In the genomic region with DNA sequence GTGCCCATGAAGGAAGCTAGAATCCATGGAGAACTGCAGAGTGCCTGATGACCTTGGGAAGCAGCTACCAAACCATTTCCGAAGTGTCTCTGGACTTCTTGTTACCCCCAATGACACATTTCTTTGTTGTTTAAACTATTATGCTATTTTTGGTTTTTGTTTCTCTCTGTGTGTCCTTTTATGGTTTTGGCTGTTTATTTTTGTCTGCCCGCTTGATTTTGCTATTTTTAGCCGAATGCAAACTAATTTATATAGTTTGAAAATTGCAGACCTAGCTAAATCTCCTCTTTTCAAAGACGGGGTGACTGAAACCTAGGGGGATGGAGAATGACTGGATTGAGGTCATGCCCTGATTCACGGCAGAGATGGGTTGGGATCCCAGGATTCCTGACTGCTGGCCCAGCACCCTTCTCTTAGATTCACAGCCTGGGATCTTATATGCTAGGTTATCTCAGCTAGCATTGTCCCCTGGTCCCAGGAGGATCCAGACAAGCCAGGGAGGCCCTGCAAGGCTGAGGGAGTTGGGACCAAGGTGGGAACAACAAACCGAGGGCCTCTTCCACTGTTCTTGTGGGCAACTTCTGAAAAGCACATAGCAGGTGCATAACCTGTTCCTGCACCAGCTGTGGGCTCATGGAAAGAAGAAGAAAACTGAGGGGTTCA, we compare ENCODE assay signal across 22 cellular contexts.
DNase-seq lines count a peak whose midpoint lies in the region; ATAC-seq and TF ChIP-seq lines count a peak whose summit lies in the region.
"Had no signal": no experiment of that assay in that cellular context is flagged by ENCODE, and none has a peak within 500 bp of the region (broad histone marks: within the 10 kb centered on the region; RNA-seq: fewer than 3 reads in every experiment).

No MANE protein-coding gene starts in this region.

- H3K4me3 Mint-ChIP-seq in T-helper 17 cell: no peak overlapping the region
- H3K4me3 Mint-ChIP-seq in CD14-positive monocyte: no peak overlapping the region
- H3K4me3 Mint-ChIP-seq: activated CD4-positive, alpha-beta T cell treated with anti-CD3 and anti-CD28 coated beads, Interleukin-2, amount 10 ng/mL, durations not matched to agents 7 days and 5 days; naive thymus-derived CD8-positive, alpha-beta T cell; stimulated activated effector memory CD8-positive, alpha-beta T cell treated with anti-CD3 and anti-CD28 coated beads, Interleukin-12 subunit alpha, Interleukin-12 subunit beta, amount 100 ng/mL, for 72 hours had no signal

- no peaks in the 10 kb centered on the region for H4K20me1 ChIP-seq in BLaER1

- H3K27me3 ChIP-seq in BLaER1: no peaks in the 10 kb centered on the region
- H3K27me3 ChIP-seq in sigmoid colon: no peaks in the 10 kb centered on the region
- peaks cover 4% of the 10 kb centered on the region; the same call in 1 of the 2 replicates for H3K27me3 ChIP-seq in SJCRH30
- H3K27me3 ChIP-seq: brain microvascular endothelial cell, gastrocnemius medialis, MG63 had no signal

- peak overlapping the region; percentile 43 for H3K27ac Mint-ChIP-seq in T-helper 17 cell
- H3K27ac Mint-ChIP-seq in CD14-positive monocyte: no peak overlapping the region
- H3K27ac Mint-ChIP-seq: activated CD4-positive, alpha-beta T cell treated with anti-CD3 and anti-CD28 coated beads, Interleukin-2, amount 10 ng/mL, durations not matched to agents 7 days and 5 days; stimulated activated effector memory CD8-positive, alpha-beta T cell treated with anti-CD3 and anti-CD28 coated beads, Interleukin-12 subunit alpha, Interleukin-12 subunit beta, amount 100 ng/mL, for 72 hours had no signal

- H3K27ac ChIP-seq in BLaER1: peak overlapping the region; percentile 71
- peak overlapping the region; percentile 71 to 86 (median 79) for H3K27ac ChIP-seq in sigmoid colon
- H3K27ac ChIP-seq in SJCRH30: no peak overlapping the region
- H3K27ac ChIP-seq: brain microvascular endothelial cell, psoas muscle had no signal

- no peak for TF ChIP-seq EP300 in sigmoid colon (IDR thresholded peaks at IDR 0.05)

- peak overlapping the region; percentile 56 for H3K9ac ChIP-seq in BLaER1

- no peak for DNase-seq in T-helper 17 cell
- peak; percentile 15 for DNase-seq in islet precursor cell
- DNase-seq in sigmoid colon: no peak
- no peak for DNase-seq in NOMO-1 treated with dmso at 0.1 percent for 144 hours (lab: John Stamatoyannopoulos, UW; ENCODE audit: unreplicated experiment)
- DNase-seq in CD14-positive monocyte (ENCODE audit: low spot score): no peak
- no peak for DNase-seq in SJCRH30
- no peak for DNase-seq in NCI-H82 treated with DMSO at 0.1 percent for 48 hours (lab: John Stamatoyannopoulos, UW; ENCODE audit: unreplicated experiment)
- DNase-seq: activated CD4-positive, alpha-beta T cell treated with anti-CD3 and anti-CD28 coated beads, Interleukin-2, amount 10 ng/mL, durations not matched to agents 7 days and 5 days; activated CD8-positive, alpha-beta memory T cell treated with anti-CD3 and anti-CD28 coated beads, Interleukin-2, amount 50 U/mL, for 48 hours; activated naive CD4-positive, alpha-beta T cell; brain microvascular endothelial cell; dermis blood vessel endothelial cell; gastrocnemius medialis; HCEC 1CT; MG63; NCI-H2227 treated with DMSO at 0.1 percent for 48 hours; psoas muscle; upper lobe of left lung had no signal

- H3K27me3 Mint-ChIP-seq in T-helper 17 cell (peaks cover 38% of the 10 kb centered on the region), CD14-positive monocyte (ENCODE audit: low read depth in 3 of 3) (peaks cover 2 to 12% (median 4%) of the 10 kb centered on the region in 3 donors)

- WGBS in sigmoid colon, 2 donors: 57 to 81% methylated on average over 6 of the region's 6 CpGs

- H3K9me3 Mint-ChIP-seq in CD14-positive monocyte: peaks cover 0 to 3% (median 0%) of the 10 kb centered on the region in 7 donors
- H3K9me3 Mint-ChIP-seq: activated CD4-positive, alpha-beta T cell treated with anti-CD3 and anti-CD28 coated beads, Interleukin-2, amount 10 ng/mL, durations not matched to agents 7 days and 5 days; stimulated activated effector memory CD8-positive, alpha-beta T cell treated with anti-CD3 and anti-CD28 coated beads, Interleukin-12 subunit alpha, Interleukin-12 subunit beta, amount 100 ng/mL, for 72 hours had no signal

- TF ChIP-seq CTCF in sigmoid colon (IDR thresholded peaks at IDR 0.05) (no peak), CD14-positive monocyte (IDR thresholded peaks at IDR 0.05) (no peak)

- H3K36me3 Mint-ChIP-seq in T-helper 17 cell (ENCODE audit: low read depth) (peaks cover 6% of the 10 kb centered on the region), CD14-positive monocyte (no peaks in the 10 kb centered on the region)
- H3K36me3 Mint-ChIP-seq: naive thymus-derived CD8-positive, alpha-beta T cell; stimulated activated effector memory CD8-positive, alpha-beta T cell treated with anti-CD3 and anti-CD28 coated beads, Interleukin-12 subunit alpha, Interleukin-12 subunit beta, amount 100 ng/mL, for 72 hours had no signal

- H3K4me1 ChIP-seq in BLaER1: peaks cover 59% of the 10 kb centered on the region
- H3K4me1 ChIP-seq in sigmoid colon: peaks cover 0 to 54% (median 47%) of the 10 kb centered on the region in 4 donors
- H3K4me1 ChIP-seq in SJCRH30: peaks cover 28% of the 10 kb centered on the region

- H3K4me2 ChIP-seq in BLaER1: peak overlapping the region; percentile 88

- H3K4me3 ChIP-seq in BLaER1 (no peak overlapping the region), sigmoid colon (no peak overlapping the region), SJCRH30 (no peak overlapping the region)
- H3K4me3 ChIP-seq: gastrocnemius medialis, lung, MG63, psoas muscle, upper lobe of left lung had no signal

- no peaks in the 10 kb centered on the region for H3K9me3 ChIP-seq in BLaER1
- H3K9me3 ChIP-seq in T-helper 17 cell (ENCODE audit: control insufficient read depth, low read length, poor library complexity, severe bottlenecking): no peaks in the 10 kb centered on the region
- H3K9me3 ChIP-seq in sigmoid colon: no peaks in the 10 kb centered on the region
- H3K9me3 ChIP-seq in SJCRH30 (replicated peaks): no peaks in the 10 kb centered on the region
- H3K9me3 ChIP-seq: gastrocnemius medialis, MG63, psoas muscle, upper lobe of left lung had no signal

- intact Hi-C loops in sigmoid colon (cut with DNase I): no loop called here
- intact Hi-C loops in CD14-positive monocyte (cut with micrococcal nuclease): no loop called here

- H3K36me3 ChIP-seq in BLaER1 (no peaks in the 10 kb centered on the region), sigmoid colon (no peaks in the 10 kb centered on the region), SJCRH30 (no peaks in the 10 kb centered on the region)
- H3K36me3 ChIP-seq: brain microvascular endothelial cell, gastrocnemius medialis, MG63, upper lobe of left lung had no signal

- H3K4me1 Mint-ChIP-seq in T-helper 17 cell (peaks cover 12% of the 10 kb centered on the region), CD14-positive monocyte (peaks cover 32% of the 10 kb centered on the region)

- ATAC-seq in T-helper 17 cell: no peak
- ATAC-seq: gastrocnemius medialis; naive thymus-derived CD8-positive, alpha-beta T cell; psoas muscle; stimulated activated effector memory CD8-positive, alpha-beta T cell treated with anti-CD3 and anti-CD28 coated beads, Interleukin-12 subunit alpha, Interleukin-12 subunit beta, amount 100 ng/mL, for 72 hours had no signal

- TF ChIP-seq POLR2A in sigmoid colon (IDR thresholded peaks at IDR 0.05): no peak
